ENCODE assay signal across 20 cellular contexts in the genomic region with DNA sequence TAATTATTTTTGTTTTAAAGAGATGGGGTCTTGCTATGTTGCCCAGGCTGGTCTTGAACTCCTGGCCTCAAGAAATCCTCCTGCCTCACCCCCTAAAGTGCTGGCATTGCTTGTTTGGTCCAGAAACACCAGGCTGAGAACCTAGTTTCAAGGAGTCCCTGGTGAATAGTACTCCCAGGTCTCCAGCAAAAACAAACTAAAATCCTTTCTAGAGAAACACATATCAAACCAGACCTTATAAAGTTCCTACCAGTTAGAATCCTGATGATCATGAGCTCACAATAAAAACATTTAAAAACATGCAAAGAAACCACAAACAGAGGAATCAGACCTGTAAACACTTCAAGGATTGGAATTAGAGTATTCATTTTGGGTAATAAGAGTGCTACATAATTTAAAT.
DNase-seq lines count a peak whose midpoint lies in the region; ATAC-seq and TF ChIP-seq lines count a peak whose summit lies in the region.
"Had no signal": no experiment of that assay in that cellular context is flagged by ENCODE, and none has a peak within 500 bp of the region (broad histone marks: within the 10 kb centered on the region; RNA-seq: fewer than 3 reads in every experiment).

No MANE protein-coding gene starts in this region.

- peak; percentile 39 for DNase-seq in GM04504 (ENCODE audit: low read depth)
- peak; percentile 55 for DNase-seq in amniotic epithelial cell (ENCODE audit: low read depth)
- peak; percentile 22 for DNase-seq in fibroblast of pulmonary artery (ENCODE audit: low read depth)
- peak; percentile 53 for DNase-seq in smooth muscle cell of the brain vasculature (ENCODE audit: low read depth, low spot score)
- no peak for DNase-seq in glomerular visceral epithelial cell (ENCODE audit: extremely low spot score)
- DNase-seq: activated CD4-positive, CD25-positive, alpha-beta regulatory T cell; activated T-cell treated with anti-CD3 and anti-CD28 coated beads, Interleukin-2, amount 50 U/mL, for 72 hours; CD4-positive, CD25-positive, alpha-beta regulatory T cell; NCI-H1048; NCI-H524; SHP77; T-helper 17 cell; testis had no signal

- TF ChIP-seq CTCF in fibroblast of pulmonary artery (IDR thresholded peaks at IDR 0.05; ENCODE audit: low read length, missing control alignments), result no peak

- no peak overlapping the region for H3K4me3 ChIP-seq in fibroblast of pulmonary artery (replicated peaks; ENCODE audit: low read depth, low read length)
- H3K4me3 ChIP-seq: cardiac muscle cell, GM23338, hepatocyte, testis had no signal

- ATAC-seq in HG03095 (IDR thresholded peaks at IDR 0.05; ENCODE audit: unreplicated experiment) (no peak), GM21526 (IDR thresholded peaks at IDR 0.05; ENCODE audit: low FRiP score, unreplicated experiment) (no peak)
- ATAC-seq: activated naive CD4-positive, alpha-beta T cell treated with anti-CD3 and anti-CD28 coated beads, Interleukin-2, amount 50 U/mL, for 72 hours; activated T-cell treated with anti-CD3 and anti-CD28 coated beads, Interleukin-2, amount 50 U/mL, for 72 hours; esophagus mucosa; GM23338; T-helper 17 cell had no signal
